ENCODE assay signal across 21 cellular contexts in the genomic region with DNA sequence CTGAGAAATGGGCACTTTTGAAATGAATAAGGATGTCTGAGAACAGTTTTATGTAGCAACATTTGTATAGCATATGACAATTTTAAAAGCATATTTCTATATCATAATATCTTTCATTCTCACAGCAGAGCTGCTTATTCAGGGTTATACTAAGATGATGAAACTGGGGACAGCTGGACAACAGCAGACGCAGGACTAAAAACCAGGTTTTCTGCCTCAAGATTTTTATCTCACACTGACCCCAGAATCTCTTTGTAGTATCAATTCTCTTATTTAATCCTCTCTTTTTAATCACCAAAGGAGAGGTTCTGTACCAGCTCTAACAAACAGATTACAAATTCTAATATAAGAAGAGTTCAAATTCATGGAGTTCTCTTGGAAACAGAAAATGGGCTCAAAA.
DNase-seq lines count a peak whose midpoint lies in the region; ATAC-seq and TF ChIP-seq lines count a peak whose summit lies in the region.
"Had no signal": no experiment of that assay in that cellular context is flagged by ENCODE, and none has a peak within 500 bp of the region (broad histone marks: within the 10 kb centered on the region; RNA-seq: fewer than 3 reads in every experiment).

No MANE protein-coding gene starts in this region.

- intact Hi-C loops in left ventricle myocardium inferior (cut with micrococcal nuclease): no loop called here
- intact Hi-C loops in heart right ventricle (cut with DNase I): loop anchor here in 5 of 10 donors (5.0 to 10.0 kb wide), 4 partner anchors 232 to 674 kb away; no protein-coding TSS in a partner anchor
- intact Hi-C loops in ascending aorta (cut with DNase I): no loop called here
- intact Hi-C loops in thyroid gland (cut with DNase I): loop anchor here (5.0 kb wide), 1 partner anchor 257 kb away; no protein-coding TSS in a partner anchor

- no peaks in the 10 kb centered on the region for H3K9me2 ChIP-seq in SK-N-SH

- POLR2A ChIA-PET in SK-N-SH (lab: Yijun Ruan, JAX): no interaction called here

- no peak for TF ChIP-seq POLR2A in thyroid gland (IDR thresholded peaks at IDR 0.05)

- H3K4me1 ChIP-seq in left ventricle myocardium inferior (peaks cover 70% of the 10 kb centered on the region), heart right ventricle (peaks cover 3 to 63% (median 35%) of the 10 kb centered on the region in 9 donors), SK-N-SH (ENCODE audit: control insufficient read depth in 1 of 2, insufficient read depth in 2 of 2, low read depth in 1 of 2, low read length in 1 of 2) (peaks cover 18 to 36% of the 10 kb centered on the region in 2 experiments), ascending aorta (peaks cover 4 to 32% of the 10 kb centered on the region in 2 donors), thyroid gland (peaks cover 51 to 79% of the 10 kb centered on the region in 2 donors)
- H3K4me1 ChIP-seq: BLaER1 had no signal

- no peak for TF ChIP-seq RAD21 in SK-N-SH (IDR thresholded peaks at IDR 0.05; ENCODE audit: low read length)

- DNase-seq in left ventricle myocardium inferior (no peak), heart right ventricle (no peak), SK-N-SH (peak; percentile 44), ascending aorta (ENCODE audit: low spot score in 2 of 2) (no peak), thyroid gland (no peak), NCI-H69 (lab: John Stamatoyannopoulos, UW) (no peak), GM03348 (ENCODE audit: low spot score) (no peak)
- DNase-seq: 8988T; Caco-2; CD4-positive, CD25-positive, alpha-beta regulatory T cell; CD8-positive, alpha-beta T cell; DMS153; DND-41; H9 had no signal

- H3K4me3 ChIP-seq in left ventricle myocardium inferior (no peak overlapping the region), heart right ventricle (no peak overlapping the region), SK-N-SH (ENCODE audit: low read depth in 2 of 2, low read length in 1 of 2) (no peak overlapping the region), ascending aorta (no peak overlapping the region), thyroid gland (replicated peaks in 1 of 3) (no peak overlapping the region)
- H3K4me3 ChIP-seq: A549, BLaER1, GM12878, GM23338 had no signal

- H3K36me3 ChIP-seq in left ventricle myocardium inferior (peaks cover 48% of the 10 kb centered on the region), heart right ventricle (peaks cover 0 to 99% (median 23%) of the 10 kb centered on the region in 9 donors), SK-N-SH (replicated peaks in 1 of 2; ENCODE audit: control insufficient read depth in 1 of 2, insufficient read depth in 2 of 2, low read length in 1 of 2) (peaks cover 36 to 66% of the 10 kb centered on the region in 2 experiments), ascending aorta (peaks cover 13 to 36% of the 10 kb centered on the region in 2 donors), thyroid gland (peaks cover 4 to 9% of the 10 kb centered on the region in 2 donors)

- no peak overlapping the region for H3K4me2 ChIP-seq in SK-N-SH
- H3K4me2 ChIP-seq: A549, BLaER1, GM23338 had no signal

- H3K27ac ChIP-seq in left ventricle myocardium inferior (replicated peaks): peak overlapping the region; percentile 66
- H3K27ac ChIP-seq in heart right ventricle: peak overlapping the region in 5 of 10 donors; percentile 5 to 66 (median 30)
- peak overlapping the region; percentile 61 to 64; a peak in 3 of 4 replicates for H3K27ac ChIP-seq in SK-N-SH (ENCODE audit: low read depth in 2 of 2, low read length in 1 of 2)
- H3K27ac ChIP-seq in ascending aorta: peak overlapping the region; percentile 68 to 73
- H3K27ac ChIP-seq in thyroid gland: peak overlapping the region; percentile 60 to 80 (median 72)
- H3K27ac ChIP-seq: A549, BLaER1, C4-2B had no signal

- peaks cover 29% of the 10 kb centered on the region for H3F3A ChIP-seq in SK-N-SH (replicated peaks; ENCODE audit: insufficient read depth)

- H3K9ac ChIP-seq in SK-N-SH: no peak overlapping the region
- H3K9ac ChIP-seq: BLaER1 had no signal

- no peak overlapping the region for H2AFZ ChIP-seq in SK-N-SH (ENCODE audit: low read depth)
- H2AFZ ChIP-seq: GM23338 had no signal

- CTCF ChIA-PET in SK-N-SH (lab: Yijun Ruan, JAX): interaction anchor here (0.7 to 16.6 kb wide), 12 partner anchors 10 to 663 kb away, joined by 3 to 272 read pairs (median 4); no protein-coding TSS in a partner anchor

- H3K79me2 ChIP-seq in SK-N-SH (ENCODE audit: insufficient read depth): no peaks in the 10 kb centered on the region

- H4K20me1 ChIP-seq in SK-N-SH (ENCODE audit: insufficient read depth): peaks cover 5% of the 10 kb centered on the region; the same call in 1 of the 2 replicates

- 91 to 95% methylated on average over 1 of the region's 1 CpG for WGBS in heart right ventricle, 2 donors
- WGBS in SK-N-SH (ENCODE audit: low lambda C conversion rate): 87% methylated on average over 1 of the region's 1 CpG
- 96 to 100% methylated on average over 1 of the region's 1 CpG for WGBS in thyroid gland, 2 donors

- H3K9me3 ChIP-seq in left ventricle myocardium inferior (replicated peaks): no peaks in the 10 kb centered on the region
- no peaks in the 10 kb centered on the region for H3K9me3 ChIP-seq in heart right ventricle
- no peaks in the 10 kb centered on the region for H3K9me3 ChIP-seq in SK-N-SH
- no peaks in the 10 kb centered on the region for H3K9me3 ChIP-seq in ascending aorta
- H3K9me3 ChIP-seq in thyroid gland: no peaks in the 10 kb centered on the region
- H3K9me3 ChIP-seq: A549, BLaER1, Caco-2 had no signal

- ATAC-seq in heart right ventricle: no peak
- no peak for ATAC-seq in GM18517 (IDR thresholded peaks at IDR 0.05; ENCODE audit: unreplicated experiment)
- ATAC-seq: A549; CD8-positive, alpha-beta T cell; GM12878; GM23338; HCT116 had no signal

- no peak for TF ChIP-seq CTCF in left ventricle myocardium inferior (IDR thresholded peaks at IDR 0.05; ENCODE audit: borderline replicate concordance)
- no peak for TF ChIP-seq CTCF in heart right ventricle (IDR thresholded peaks at IDR 0.05)
- TF ChIP-seq CTCF in SK-N-SH (IDR thresholded peaks at IDR 0.05): no peak
- no peak for TF ChIP-seq CTCF in ascending aorta (IDR thresholded peaks at IDR 0.05)
- no peak for TF ChIP-seq CTCF in thyroid gland (IDR thresholded peaks at IDR 0.05)

- TF ChIP-seq EP300 in SK-N-SH (IDR thresholded peaks at IDR 0.05; ENCODE audit: borderline replicate concordance in 1 of 2, low read depth in 1 of 2, low read length in 1 of 2): peak in 1 of 2 experiments; percentile 31; a peak in 1 of 4 replicates

- H3K27me3 ChIP-seq in left ventricle myocardium inferior (ENCODE audit: low read depth): no peaks in the 10 kb centered on the region
- H3K27me3 ChIP-seq in heart right ventricle: no peaks in the 10 kb centered on the region
- H3K27me3 ChIP-seq in SK-N-SH (ENCODE audit: insufficient read depth): no peaks in the 10 kb centered on the region
- H3K27me3 ChIP-seq in ascending aorta: no peaks in the 10 kb centered on the region
- H3K27me3 ChIP-seq in thyroid gland: no peaks in the 10 kb centered on the region
- H3K27me3 ChIP-seq: BLaER1 had no signal

TF ChIP-seq in SK-N-SH, 30 proteins besides CTCF, POLR2A, EP300 and RAD21:
- TF ChIP-seq GATA2 (CRISPR knock-in tag; IDR thresholded peaks at IDR 0.05) (peak; percentile 57), RCOR1 (IDR thresholded peaks at IDR 0.05; ENCODE audit: low read length) (peak; percentile 30; the same call in 1 of the 2 replicates), NFIC (IDR thresholded peaks at IDR 0.05; ENCODE audit: borderline replicate concordance) (no peak), MEF2A (IDR thresholded peaks at IDR 0.05; ENCODE audit: borderline replicate concordance, low read depth) (no peak)
